ENCODE assay signal across 17 cellular contexts in the genomic region with DNA sequence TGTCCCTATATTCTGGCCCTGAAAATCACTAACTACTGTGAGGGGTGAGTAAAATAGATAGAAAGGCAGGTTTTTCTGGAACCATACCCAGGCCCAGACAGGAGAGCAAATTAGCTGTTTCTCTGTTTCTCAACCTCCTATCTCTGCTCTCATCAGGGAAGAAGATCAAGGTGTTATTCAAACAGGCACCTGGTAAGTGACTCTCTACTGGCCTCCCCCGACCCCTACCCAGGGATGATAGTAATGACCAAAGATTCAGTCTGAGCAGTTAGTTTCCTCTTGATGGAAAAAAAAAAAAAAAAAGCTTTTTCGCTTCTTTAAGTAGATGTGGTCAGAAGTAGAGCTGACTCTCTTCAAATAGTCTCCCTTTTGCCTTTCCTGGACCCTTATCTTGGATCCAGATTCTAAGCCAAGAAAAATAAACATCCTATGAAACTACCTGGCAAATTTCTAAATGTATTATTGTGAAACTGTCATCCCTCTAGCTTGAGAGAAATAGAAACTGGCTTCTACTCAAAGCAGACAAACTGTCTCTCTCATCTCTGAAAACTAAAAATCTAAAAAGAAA. TPM values are rescaled to one million over a fixed set of nuclear protein-coding genes. Genes with fewer than 3 reads are reported as not detected.
A peak's percentile ranks its signal among the peaks of the same experiment; 100 is the strongest.
DNase-seq lines count a peak whose midpoint lies in the region; ATAC-seq and TF ChIP-seq lines count a peak whose summit lies in the region.
"Had no signal": no experiment of that assay in that cellular context is flagged by ENCODE, and none has a peak within 500 bp of the region (broad histone marks: within the 10 kb centered on the region; RNA-seq: fewer than 3 reads in every experiment).

No MANE protein-coding gene starts in this region.

- intact Hi-C loops in thyroid gland (cut with DNase I): no loop called here
- intact Hi-C loops in left colon (cut with DNase I, micrococcal nuclease): no loop called here

- peaks cover 0 to 7% of the 10 kb centered on the region in 2 donors for H3K4me1 ChIP-seq in thyroid gland
- H3K4me1 ChIP-seq: BE2C, Caco-2 had no signal

- H3K36me3 Mint-ChIP-seq in mesothelial cell of epicardium: no peaks in the 10 kb centered on the region

- peak overlapping the region; percentile 43 for H3K27ac Mint-ChIP-seq in mesothelial cell of epicardium
- H3K27ac Mint-ChIP-seq: CD4-positive, alpha-beta T cell; HFFc6 had no signal

- H3K4me1 Mint-ChIP-seq in mesothelial cell of epicardium: peaks cover 17% of the 10 kb centered on the region

- no peaks in the 10 kb centered on the region for H3K9me3 ChIP-seq in thyroid gland
- H3K9me3 ChIP-seq: BE2C, Caco-2 had no signal

- ATAC-seq in left colon: no peak
- ATAC-seq: HCT116, K562 had no signal

- peaks cover under 1% of the 10 kb centered on the region for H3K9me3 Mint-ChIP-seq in mesothelial cell of epicardium

- TF ChIP-seq CTCF in VCaP (conservative IDR thresholded peaks at IDR 0.05) (no peak), fibroblast of the aortic adventitia (IDR thresholded peaks at IDR 0.05; ENCODE audit: insufficient read depth, low read length) (no peak), mesothelial cell of epicardium (IDR thresholded peaks at IDR 0.05; ENCODE audit: unreplicated experiment) (no peak), thyroid gland (IDR thresholded peaks at IDR 0.05) (no peak)

- 72 to 80% methylated on average over 2 of the region's 2 CpGs for WGBS in thyroid gland, 2 donors

- H3K4me3 Mint-ChIP-seq in mesothelial cell of epicardium: no peak overlapping the region
- H3K4me3 Mint-ChIP-seq: CD4-positive, alpha-beta T cell; HFFc6 had no signal

- H3K27ac ChIP-seq in VCaP (peak overlapping the region; percentile 36; the same call in 1 of the 2 replicates), thyroid gland (no peak overlapping the region)

- no peak for TF ChIP-seq POLR2A in thyroid gland (IDR thresholded peaks at IDR 0.05)

- DNase-seq in H4 (ENCODE audit: low spot score): peak; percentile 30
- DNase-seq in fibroblast of the aortic adventitia (ENCODE audit: low read depth): peak; percentile 9
- no peak for DNase-seq in mesothelial cell of epicardium (ENCODE audit: low spot score in 2 of 2, unreplicated experiment in 2 of 2)
- DNase-seq in NOMO-1 treated with DMSO at 0.1 percent for 48 hours (lab: John Stamatoyannopoulos, UW; ENCODE audit: unreplicated experiment): no peak
- no peak for DNase-seq in NCI-H1092 treated with DMSO at 0.1 percent for 48 hours (lab: John Stamatoyannopoulos, UW)
- no peak for DNase-seq in thyroid gland
- no peak for DNase-seq in left colon
- DNase-seq: ACHN; BE2C; C1 segment of cervical spinal cord; Caco-2; CD4-positive, alpha-beta T cell; HFFc6; IMR-90 had no signal

- no peaks in the 10 kb centered on the region for H3K36me3 ChIP-seq in thyroid gland
- H3K36me3 ChIP-seq: BE2C had no signal

- H3K4me3 ChIP-seq in fibroblast of the aortic adventitia (ENCODE audit: low read depth, low read length) (no peak overlapping the region), thyroid gland (replicated peaks in 1 of 3) (no peak overlapping the region)
- H3K4me3 ChIP-seq: K562 had no signal

- no peaks in the 10 kb centered on the region for H3K27me3 ChIP-seq in thyroid gland
- H3K27me3 ChIP-seq: BE2C had no signal

- H3K27me3 Mint-ChIP-seq in mesothelial cell of epicardium (ENCODE audit: low read depth): no peaks in the 10 kb centered on the region
- H3K27me3 Mint-ChIP-seq: CD4-positive, alpha-beta T cell had no signal

RNA-seq across cellular contexts. Expression of gene LRRC4C, which starts 9.9 kb away (rescaled TPM):
- 4.8 and 6.2 TPM in 2 replicates for total RNA-seq in H4 (2014; rRNA removed; shearing (Covaris generic))
- total RNA-seq in fibroblast of the aortic adventitia (ENCODE audit: low replicate concordance) (0.08 and 0.27 TPM in 2 replicates), mesothelial cell of epicardium (16.5 to 17.6 TPM (median 16.9 TPM) in 3 replicates), thyroid gland (10 to 100 TPM in 2 of 4 donors, 1 to 10 TPM in 2; 4.6 to 13.9 (median 7.8) TPM), left colon (under 1 TPM; 0.31 to 0.42 TPM)
- total RNA-seq: Caco-2; CD4-positive, alpha-beta T cell; HFFc6; K562 had no signal

Comparison
In these comparisons a context has a peak if more than half of its experiments do, and no peak if none do; other contexts are left out.
1. DNase-seq: peak in H4 (single experiment) and fibroblast of the aortic adventitia (single experiment); none in mesothelial cell of epicardium (0 of 2), NOMO-1 treated with DMSO at 0.1 percent for 48 hours (single experiment), NCI-H1092 treated with DMSO at 0.1 percent for 48 hours (single experiment), thyroid gland (0 of 2) and left colon (0 of 2).